ENCODE assay signal across 1 cellular context in genomic region chr17:62065611-62066468, GRCh38.
A peak's percentile ranks its signal among the peaks of the same experiment; 100 is the strongest.
TF ChIP-seq lines count a peak whose summit lies in the region.

No MANE protein-coding gene starts in this region.

TF ChIP-seq in K562, 482 proteins besides CTCF, POLR2A, EP300 and RAD21 (continued from another document and continues in another):
- TF ChIP-seq ZNF57 (CRISPR knock-in tag; IDR thresholded peaks at IDR 0.05) = no peak
- no peak for TF ChIP-seq GATA2 (CRISPR knock-in tag; IDR thresholded peaks at IDR 0.05)
- TF ChIP-seq HEY1 (CRISPR knock-in tag; IDR thresholded peaks at IDR 0.05; ENCODE audit: borderline replicate concordance) = no peak
- TF ChIP-seq ARHGAP35 (IDR thresholded peaks at IDR 0.05; ENCODE audit: partially characterized antibody) = no peak
- TF ChIP-seq POLR3G (IDR thresholded peaks at IDR 0.05; ENCODE audit: extremely low read depth, insufficient read length, insufficient replicate concordance) = no peak
- peak; percentile 50 for TF ChIP-seq CCNT2 (IDR thresholded peaks at IDR 0.05; ENCODE audit: borderline replicate concordance, extremely low read depth, insufficient read length, low read depth, low read length)
- TF ChIP-seq SMAD4 (CRISPR knock-in tag; conservative IDR thresholded peaks at IDR 0.05) = no peak; the same call in 1 of the 2 replicates
- TF ChIP-seq CBFA2T2 (conservative IDR thresholded peaks at IDR 0.05) = peak; percentile 86
- no peak for TF ChIP-seq ZNF586 (CRISPR knock-in tag; conservative IDR thresholded peaks at IDR 0.05)
- TF ChIP-seq PKNOX1 (IDR thresholded peaks at IDR 0.05) = no peak
- no peak for TF ChIP-seq ETV5 (CRISPR knock-in tag; IDR thresholded peaks at IDR 0.05; ENCODE audit: low read depth)
- TF ChIP-seq KDM4B (IDR thresholded peaks at IDR 0.05; ENCODE audit: borderline replicate concordance in 2 of 2, low read depth in 1 of 2) = no peak
- no peak for TF ChIP-seq HMG20B (CRISPR knock-in tag; IDR thresholded peaks at IDR 0.05)
- no peak for TF ChIP-seq ZNF384 (IDR thresholded peaks at IDR 0.05; ENCODE audit: low read depth, low read length)
- TF ChIP-seq PYGO2 (tag; IDR thresholded peaks at IDR 0.05) = no peak
- no peak for TF ChIP-seq SRSF1 (IDR thresholded peaks at IDR 0.05; ENCODE audit: low read depth, low read length)
- TF ChIP-seq KDM2B (CRISPR knock-in tag; IDR thresholded peaks at IDR 0.05) = no peak
- TF ChIP-seq LCOR (CRISPR knock-in tag; IDR thresholded peaks at IDR 0.05) = peak; percentile 68; the same call in 1 of the 2 replicates
- no peak for TF ChIP-seq ZNF830 (CRISPR knock-in tag; IDR thresholded peaks at IDR 0.05)
- TF ChIP-seq ZKSCAN1 (IDR thresholded peaks at IDR 0.05; ENCODE audit: low read depth, low read length) = peak; percentile 73; the same call in 1 of the 2 replicates
- peak; percentile 41; the same call in 1 of the 2 replicates for TF ChIP-seq GTF2E2 (tag; IDR thresholded peaks at IDR 0.05)
- TF ChIP-seq RREB1 (CRISPR knock-in tag; IDR thresholded peaks at IDR 0.05) = no peak
- no peak for TF ChIP-seq RFX5 (IDR thresholded peaks at IDR 0.05; ENCODE audit: low read depth, low read length)
- TF ChIP-seq POLR2AphosphoS5 (IDR thresholded peaks at IDR 0.05; ENCODE audit: control insufficient read depth, insufficient read depth, low read depth, low read length) = peak; percentile 82
- TF ChIP-seq ZBTB40 (IDR thresholded peaks at IDR 0.05) = no peak
- no peak for TF ChIP-seq ZBTB40 (CRISPR knock-in tag; IDR thresholded peaks at IDR 0.05)
- peak; percentile 22 for TF ChIP-seq RBM22 (IDR thresholded peaks at IDR 0.05; ENCODE audit: low read depth, low read length, poor library complexity, severe bottlenecking)
- TF ChIP-seq POLR3A (IDR thresholded peaks at IDR 0.05; ENCODE audit: borderline replicate concordance, extremely low read depth, insufficient read depth, insufficient read length) = no peak
- peak; percentile 71 for TF ChIP-seq TAF7 (tag; IDR thresholded peaks at IDR 0.05)
- peak; percentile 71 for TF ChIP-seq L3MBTL2 (IDR thresholded peaks at IDR 0.05)
- TF ChIP-seq NFIX (CRISPR knock-in tag; IDR thresholded peaks at IDR 0.05; ENCODE audit: low read depth) = no peak
- no peak for TF ChIP-seq ZSCAN32 (CRISPR knock-in tag; IDR thresholded peaks at IDR 0.05)
- TF ChIP-seq CREB3 (tag; conservative IDR thresholded peaks at IDR 0.05; ENCODE audit: low read depth) = no peak
- TF ChIP-seq GATAD2A (IDR thresholded peaks at IDR 0.05) = no peak
- peak; percentile 58; the same call in 1 of the 2 replicates for TF ChIP-seq ATF7 (IDR thresholded peaks at IDR 0.05)
- TF ChIP-seq U2AF1 (optimal IDR thresholded peaks at IDR 0.05; ENCODE audit: low read depth, low read length) = no peak
- no peak for TF ChIP-seq HNRNPL (IDR thresholded peaks at IDR 0.05; ENCODE audit: low read depth, low read length)
- TF ChIP-seq MAFK (IDR thresholded peaks at IDR 0.05; ENCODE audit: low read length) = no peak
